In the genomic region with DNA sequence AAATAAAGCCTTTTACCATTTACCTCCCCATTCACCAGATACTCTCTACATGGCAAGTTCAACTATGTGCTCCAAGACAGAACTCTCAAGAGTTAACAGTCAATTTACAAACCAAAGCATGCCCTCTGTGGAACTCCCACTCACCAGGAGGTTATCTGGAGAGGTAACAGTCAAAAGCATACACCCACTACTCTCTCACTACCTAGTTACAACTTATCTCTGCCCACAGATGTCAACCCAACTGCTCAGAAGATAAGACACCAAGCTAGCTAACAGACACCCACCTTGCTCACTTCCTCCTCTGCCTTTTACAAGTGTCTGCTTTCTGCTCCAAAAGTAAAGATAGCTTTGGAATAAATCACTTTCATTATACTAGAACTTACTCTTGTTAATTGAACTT, we compare ENCODE assay signal across 1 cellular context.
A peak's percentile ranks its signal among the peaks of the same experiment; 100 is the strongest.
TF ChIP-seq lines count a peak whose summit lies in the region.

No MANE protein-coding gene starts in this region.

TF ChIP-seq in K562, 482 proteins besides CTCF, POLR2A, EP300 and RAD21 (continued from another document):
- TF ChIP-seq ZNF431 (CRISPR knock-in tag; IDR thresholded peaks at IDR 0.05) = peak; percentile 76; the same call in 1 of the 2 replicates
- TF ChIP-seq, protein P1, sequence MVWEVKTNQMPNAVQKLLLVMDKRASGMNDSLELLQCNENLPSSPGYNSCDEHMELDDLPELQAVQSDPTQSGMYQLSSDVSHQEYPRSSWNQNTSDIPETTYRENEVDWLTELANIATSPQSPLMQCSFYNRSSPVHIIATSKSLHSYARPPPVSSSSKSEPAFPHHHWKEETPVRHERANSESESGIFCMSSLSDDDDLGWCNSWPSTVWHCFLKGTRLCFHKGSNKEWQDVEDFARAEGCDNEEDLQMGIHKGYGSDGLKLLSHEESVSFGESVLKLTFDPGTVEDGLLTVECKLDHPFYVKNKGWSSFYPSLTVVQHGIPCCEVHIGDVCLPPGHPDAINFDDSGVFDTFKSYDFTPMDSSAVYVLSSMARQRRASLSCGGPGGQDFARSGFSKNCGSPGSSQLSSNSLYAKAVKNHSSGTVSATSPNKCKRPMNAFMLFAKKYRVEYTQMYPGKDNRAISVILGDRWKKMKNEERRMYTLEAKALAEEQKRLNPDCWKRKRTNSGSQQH (CRISPR knock-in tag; IDR thresholded peaks at IDR 0.05) = peak; percentile 59; the same call in 1 of the 2 replicates
- TF ChIP-seq, protein P2, sequence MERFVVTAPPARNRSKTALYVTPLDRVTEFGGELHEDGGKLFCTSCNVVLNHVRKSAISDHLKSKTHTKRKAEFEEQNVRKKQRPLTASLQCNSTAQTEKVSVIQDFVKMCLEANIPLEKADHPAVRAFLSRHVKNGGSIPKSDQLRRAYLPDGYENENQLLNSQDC (CRISPR knock-in tag; IDR thresholded peaks at IDR 0.05) = no peak
- TF ChIP-seq, protein P3, sequence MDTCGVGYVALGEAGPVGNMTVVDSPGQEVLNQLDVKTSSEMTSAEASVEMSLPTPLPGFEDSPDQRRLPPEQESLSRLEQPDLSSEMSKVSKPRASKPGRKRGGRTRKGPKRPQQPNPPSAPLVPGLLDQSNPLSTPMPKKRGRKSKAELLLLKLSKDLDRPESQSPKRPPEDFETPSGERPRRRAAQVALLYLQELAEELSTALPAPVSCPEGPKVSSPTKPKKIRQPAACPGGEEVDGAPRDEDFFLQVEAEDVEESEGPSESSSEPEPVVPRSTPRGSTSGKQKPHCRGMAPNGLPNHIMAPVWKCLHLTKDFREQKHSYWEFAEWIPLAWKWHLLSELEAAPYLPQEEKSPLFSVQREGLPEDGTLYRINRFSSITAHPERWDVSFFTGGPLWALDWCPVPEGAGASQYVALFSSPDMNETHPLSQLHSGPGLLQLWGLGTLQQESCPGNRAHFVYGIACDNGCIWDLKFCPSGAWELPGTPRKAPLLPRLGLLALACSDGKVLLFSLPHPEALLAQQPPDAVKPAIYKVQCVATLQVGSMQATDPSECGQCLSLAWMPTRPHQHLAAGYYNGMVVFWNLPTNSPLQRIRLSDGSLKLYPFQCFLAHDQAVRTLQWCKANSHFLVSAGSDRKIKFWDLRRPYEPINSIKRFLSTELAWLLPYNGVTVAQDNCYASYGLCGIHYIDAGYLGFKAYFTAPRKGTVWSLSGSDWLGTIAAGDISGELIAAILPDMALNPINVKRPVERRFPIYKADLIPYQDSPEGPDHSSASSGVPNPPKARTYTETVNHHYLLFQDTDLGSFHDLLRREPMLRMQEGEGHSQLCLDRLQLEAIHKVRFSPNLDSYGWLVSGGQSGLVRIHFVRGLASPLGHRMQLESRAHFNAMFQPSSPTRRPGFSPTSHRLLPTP (IDR thresholded peaks at IDR 0.05; ENCODE audit: borderline replicate concordance, extremely low read depth, insufficient read length) = no peak
- TF ChIP-seq, protein P4, sequence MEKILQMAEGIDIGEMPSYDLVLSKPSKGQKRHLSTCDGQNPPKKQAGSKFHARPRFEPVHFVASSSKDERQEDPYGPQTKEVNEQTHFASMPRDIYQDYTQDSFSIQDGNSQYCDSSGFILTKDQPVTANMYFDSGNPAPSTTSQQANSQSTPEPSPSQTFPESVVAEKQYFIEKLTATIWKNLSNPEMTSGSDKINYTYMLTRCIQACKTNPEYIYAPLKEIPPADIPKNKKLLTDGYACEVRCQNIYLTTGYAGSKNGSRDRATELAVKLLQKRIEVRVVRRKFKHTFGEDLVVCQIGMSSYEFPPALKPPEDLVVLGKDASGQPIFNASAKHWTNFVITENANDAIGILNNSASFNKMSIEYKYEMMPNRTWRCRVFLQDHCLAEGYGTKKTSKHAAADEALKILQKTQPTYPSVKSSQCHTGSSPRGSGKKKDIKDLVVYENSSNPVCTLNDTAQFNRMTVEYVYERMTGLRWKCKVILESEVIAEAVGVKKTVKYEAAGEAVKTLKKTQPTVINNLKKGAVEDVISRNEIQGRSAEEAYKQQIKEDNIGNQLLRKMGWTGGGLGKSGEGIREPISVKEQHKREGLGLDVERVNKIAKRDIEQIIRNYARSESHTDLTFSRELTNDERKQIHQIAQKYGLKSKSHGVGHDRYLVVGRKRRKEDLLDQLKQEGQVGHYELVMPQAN (IDR thresholded peaks at IDR 0.05; ENCODE audit: borderline replicate concordance) = 0 out of 2 replicates have a peak, but pooled peaks have one; percentile 18
- peak; percentile 66 to 82; a peak in 3 of 4 replicates for TF ChIP-seq MAZ (CRISPR knock-in tag; conservative IDR thresholded peaks at IDR 0.05 in 1 of 2, IDR thresholded peaks at IDR 0.05 in 1 of 2)
- peak; percentile 99 for TF ChIP-seq PML (IDR thresholded peaks at IDR 0.05; ENCODE audit: low read length)
- TF ChIP-seq, protein P5, sequence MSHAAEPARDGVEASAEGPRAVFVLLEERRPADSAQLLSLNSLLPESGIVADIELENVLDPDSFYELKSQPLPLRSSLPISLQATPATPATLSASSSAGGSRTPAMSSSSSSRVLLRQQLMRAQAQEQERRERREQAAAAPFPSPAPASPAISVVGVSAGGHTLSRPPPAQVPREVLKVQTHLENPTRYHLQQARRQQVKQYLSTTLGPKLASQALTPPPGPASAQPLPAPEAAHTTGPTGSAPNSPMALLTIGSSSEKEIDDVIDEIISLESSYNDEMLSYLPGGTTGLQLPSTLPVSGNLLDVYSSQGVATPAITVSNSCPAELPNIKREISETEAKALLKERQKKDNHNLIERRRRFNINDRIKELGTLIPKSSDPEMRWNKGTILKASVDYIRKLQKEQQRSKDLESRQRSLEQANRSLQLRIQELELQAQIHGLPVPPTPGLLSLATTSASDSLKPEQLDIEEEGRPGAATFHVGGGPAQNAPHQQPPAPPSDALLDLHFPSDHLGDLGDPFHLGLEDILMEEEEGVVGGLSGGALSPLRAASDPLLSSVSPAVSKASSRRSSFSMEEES (CRISPR knock-in tag; IDR thresholded peaks at IDR 0.05) = no peak
- no peak for TF ChIP-seq CHD1 (IDR thresholded peaks at IDR 0.05; ENCODE audit: low read length)
- TF ChIP-seq ATF1 (CRISPR knock-in tag; IDR thresholded peaks at IDR 0.05) = no peak
- TF ChIP-seq ATF1 (tag; IDR thresholded peaks at IDR 0.05) = peak; percentile 78
- peak; percentile 99 for TF ChIP-seq MTA2 (IDR thresholded peaks at IDR 0.05; ENCODE audit: low read depth)
- TF ChIP-seq PCBP1 (IDR thresholded peaks at IDR 0.05; ENCODE audit: low read depth, low read length, poor library complexity, severe bottlenecking) = peak; percentile 42
- peak; percentile 61; the same call in 1 of the 2 replicates for TF ChIP-seq ZNF354B (CRISPR knock-in tag; IDR thresholded peaks at IDR 0.05)
- TF ChIP-seq, protein P6, sequence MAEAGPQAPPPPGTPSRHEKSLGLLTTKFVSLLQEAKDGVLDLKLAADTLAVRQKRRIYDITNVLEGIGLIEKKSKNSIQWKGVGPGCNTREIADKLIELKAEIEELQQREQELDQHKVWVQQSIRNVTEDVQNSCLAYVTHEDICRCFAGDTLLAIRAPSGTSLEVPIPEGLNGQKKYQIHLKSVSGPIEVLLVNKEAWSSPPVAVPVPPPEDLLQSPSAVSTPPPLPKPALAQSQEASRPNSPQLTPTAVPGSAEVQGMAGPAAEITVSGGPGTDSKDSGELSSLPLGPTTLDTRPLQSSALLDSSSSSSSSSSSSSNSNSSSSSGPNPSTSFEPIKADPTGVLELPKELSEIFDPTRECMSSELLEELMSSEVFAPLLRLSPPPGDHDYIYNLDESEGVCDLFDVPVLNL (CRISPR knock-in tag; IDR thresholded peaks at IDR 0.05; ENCODE audit: low read depth) = no peak
- TF ChIP-seq GABPB1 (CRISPR knock-in tag; IDR thresholded peaks at IDR 0.05) = peak; percentile 73; the same call in 1 of the 2 replicates
- TF ChIP-seq ZNF561 (CRISPR knock-in tag; conservative IDR thresholded peaks at IDR 0.05) = no peak
- peak; percentile 89 for TF ChIP-seq TRIM28 (IDR thresholded peaks at IDR 0.05)
- TF ChIP-seq, protein P7, sequence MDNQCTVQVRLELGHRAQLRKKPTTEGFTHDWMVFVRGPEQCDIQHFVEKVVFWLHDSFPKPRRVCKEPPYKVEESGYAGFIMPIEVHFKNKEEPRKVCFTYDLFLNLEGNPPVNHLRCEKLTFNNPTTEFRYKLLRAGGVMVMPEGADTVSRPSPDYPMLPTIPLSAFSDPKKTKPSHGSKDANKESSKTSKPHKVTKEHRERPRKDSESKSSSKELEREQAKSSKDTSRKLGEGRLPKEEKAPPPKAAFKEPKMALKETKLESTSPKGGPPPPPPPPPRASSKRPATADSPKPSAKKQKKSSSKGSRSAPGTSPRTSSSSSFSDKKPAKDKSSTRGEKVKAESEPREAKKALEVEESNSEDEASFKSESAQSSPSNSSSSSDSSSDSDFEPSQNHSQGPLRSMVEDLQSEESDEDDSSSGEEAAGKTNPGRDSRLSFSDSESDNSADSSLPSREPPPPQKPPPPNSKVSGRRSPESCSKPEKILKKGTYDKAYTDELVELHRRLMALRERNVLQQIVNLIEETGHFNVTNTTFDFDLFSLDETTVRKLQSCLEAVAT (IDR thresholded peaks at IDR 0.05) = peak; percentile 82
